8 cellular contexts compared by ENCODE assay signal in the genomic region with DNA sequence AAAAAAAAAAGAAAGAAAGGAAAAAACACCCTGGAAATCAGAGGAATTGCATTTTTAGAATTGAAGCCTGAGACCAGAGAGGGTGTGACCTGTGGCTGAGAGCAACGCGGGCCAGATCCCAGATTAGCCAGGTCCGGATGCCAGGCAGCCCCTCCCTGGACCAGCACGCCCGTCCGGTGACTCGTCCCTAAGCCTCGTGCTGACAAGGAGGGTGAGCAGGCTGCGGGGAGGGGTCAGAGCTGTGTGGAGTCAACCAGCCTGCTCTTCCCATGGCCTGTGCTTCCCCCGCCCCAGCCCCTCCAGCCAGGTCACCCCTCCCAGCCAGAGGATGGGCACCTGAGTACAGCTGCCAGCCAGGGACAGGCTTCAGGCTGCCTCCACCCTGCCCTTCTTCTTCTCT. TPM values are rescaled to one million over a fixed set of nuclear protein-coding genes. Genes with fewer than 3 reads are reported as not detected.
DNase-seq lines count a peak whose midpoint lies in the region; ATAC-seq, FAIRE-seq and TF ChIP-seq lines count a peak whose summit lies in the region.

No MANE protein-coding gene starts in this region.

- H4K5ac ChIP-seq in H1 (ENCODE audit: insufficient read length, low read depth, low read length) = no peak overlapping the region

- H2BK5ac ChIP-seq in H1 (ENCODE audit: low read depth, low read length) = no peak overlapping the region

- POLR2A ChIA-PET in SK-N-SH (lab: Yijun Ruan, JAX) (no interaction called here), H1 (lab: Charles Lee; ENCODE audit: partially characterized antibody) (interaction anchor here (1.2 kb wide), 1 partner anchor 8 kb away, joined by 3 read pairs; no protein-coding TSS in a partner anchor)

- peak overlapping the region in 1 of 2 experiments; percentile 65; a peak in 3 of 4 replicates for H3K27ac ChIP-seq in SK-N-SH (ENCODE audit: low read depth in 2 of 2, low read length in 1 of 2)
- no peak overlapping the region for H3K27ac ChIP-seq in H1 (ENCODE audit: low read depth, low read length)
- no peak overlapping the region for H3K27ac ChIP-seq in neural progenitor cell

- H3K36me3 Mint-ChIP-seq in neural progenitor cell = no peaks in the 10 kb centered on the region

- peak overlapping the region; percentile 69 for H4K91ac ChIP-seq in H1 (replicated peaks; ENCODE audit: insufficient read length, low read length)

- peaks cover 14% of the 10 kb centered on the region for H3K4me1 Mint-ChIP-seq in neural progenitor cell

- no peak overlapping the region for H2BK20ac ChIP-seq in H1 (ENCODE audit: low read length)

- H4K20me1 ChIP-seq in SK-N-SH (ENCODE audit: insufficient read depth) = peaks cover under 1% of the 10 kb centered on the region
- H4K20me1 ChIP-seq in H1 (replicated peaks in 1 of 2; ENCODE audit: control insufficient read depth in 1 of 2, insufficient read depth in 2 of 2, low read length in 2 of 2) = peaks cover 0 to 2% of the 10 kb centered on the region in 2 experiments
- H4K20me1 ChIP-seq in neural progenitor cell (ENCODE audit: low read depth) = peaks cover 4% of the 10 kb centered on the region

- no peaks in the 10 kb centered on the region for H3K79me1 ChIP-seq in H1 (ENCODE audit: low read depth, low read length)

- peak in 1 of 2 experiments; percentile 10; a peak in 1 of 4 replicates for TF ChIP-seq EP300 in SK-N-SH (IDR thresholded peaks at IDR 0.05; ENCODE audit: borderline replicate concordance in 1 of 2, low read depth in 1 of 2, low read length in 1 of 2)
- no peak for TF ChIP-seq EP300 in H1 (IDR thresholded peaks at IDR 0.05; ENCODE audit: borderline replicate concordance in 1 of 2, low read depth in 2 of 2, low read length in 2 of 2)

- H3K14ac ChIP-seq in H1 (ENCODE audit: insufficient read length) = no peak overlapping the region

- no peak for TF ChIP-seq CTCF in SK-N-SH (IDR thresholded peaks at IDR 0.05)
- TF ChIP-seq CTCF in H1 (IDR thresholded peaks at IDR 0.05; ENCODE audit: control extremely low read depth in 1 of 3, insufficient read depth in 1 of 3, low read depth in 1 of 3, low read length in 3 of 3) = no peak
- no peak for TF ChIP-seq CTCF in neural progenitor cell (IDR thresholded peaks at IDR 0.05)

- H3K4me3 ChIP-seq in H7 (ENCODE audit: insufficient read depth, low read depth, low read length) = no peak overlapping the region
- no peak overlapping the region for H3K4me3 ChIP-seq in SK-N-SH (ENCODE audit: low read depth in 2 of 2, low read length in 1 of 2)
- no peak overlapping the region for H3K4me3 ChIP-seq in H1 (ENCODE audit: extremely low read depth in 1 of 4, insufficient read depth in 2 of 4, low read depth in 3 of 4, low read length in 4 of 4)
- no peak overlapping the region for H3K4me3 ChIP-seq in neural progenitor cell

- no peaks in the 10 kb centered on the region for H3K9me3 Mint-ChIP-seq in neural progenitor cell

- no peak overlapping the region for H3K27ac Mint-ChIP-seq in neural progenitor cell

- peak overlapping the region; percentile 86 for H2AFZ ChIP-seq in SK-N-SH (ENCODE audit: low read depth)
- no peak overlapping the region for H2AFZ ChIP-seq in H1 (ENCODE audit: low read length)
- no peak overlapping the region for H2AFZ ChIP-seq in neural progenitor cell (replicated peaks)

- no peak overlapping the region for H3K56ac ChIP-seq in H1 (replicated peaks; ENCODE audit: insufficient read length, low read depth, low read length)

- no peak overlapping the region for H3K4ac ChIP-seq in H1 (replicated peaks; ENCODE audit: insufficient read length, low read depth, low read length)

- H3K9me2 ChIP-seq in SK-N-SH = no peaks in the 10 kb centered on the region

- peaks cover 9 to 17% of the 10 kb centered on the region in 2 experiments; a peak in 3 of 4 replicates for H3K4me1 ChIP-seq in SK-N-SH (ENCODE audit: control insufficient read depth in 1 of 2, insufficient read depth in 2 of 2, low read depth in 1 of 2, low read length in 1 of 2)
- H3K4me1 ChIP-seq in H1 (replicated peaks in 1 of 4; ENCODE audit: control insufficient read depth in 3 of 4, insufficient read depth in 4 of 4, low read length in 3 of 4) = peaks cover 0 to 9% (median 7%) of the 10 kb centered on the region in 4 experiments; a peak in 6 of 7 replicates
- H3K4me1 ChIP-seq in neural progenitor cell = no peaks in the 10 kb centered on the region

- H2AK5ac ChIP-seq in H1 (ENCODE audit: low read depth, low read length) = no peak overlapping the region

- H3K27me3 Mint-ChIP-seq in neural progenitor cell (ENCODE audit: insufficient read depth, low read depth) = peaks cover 4% of the 10 kb centered on the region

- TF ChIP-seq POLR2A in H1 (IDR thresholded peaks at IDR 0.05; ENCODE audit: control extremely low read depth in 1 of 2, low read depth in 2 of 2, low read length in 2 of 2) = no peak

- H3K23ac ChIP-seq in H1 (ENCODE audit: insufficient read length) = no peak overlapping the region

- H3K36me3 ChIP-seq in H7 (replicated peaks; ENCODE audit: control insufficient read depth, insufficient read depth, low read length) (no peaks in the 10 kb centered on the region), SK-N-SH (replicated peaks in 1 of 2; ENCODE audit: control insufficient read depth in 1 of 2, insufficient read depth in 2 of 2, low read length in 1 of 2) (no peaks in the 10 kb centered on the region), H1 (ENCODE audit: control insufficient read depth in 2 of 4, insufficient read depth in 4 of 4, low read length in 3 of 4) (no peaks in the 10 kb centered on the region; a peak in 1 of 8 replicates), neural progenitor cell (no peaks in the 10 kb centered on the region)

- H3F3A ChIP-seq in SK-N-SH (replicated peaks; ENCODE audit: insufficient read depth) = peaks cover 7% of the 10 kb centered on the region
- peaks cover 13% of the 10 kb centered on the region for H3F3A ChIP-seq in neural progenitor cell (ENCODE audit: low read depth)

- H3K27me3 ChIP-seq in H7 (ENCODE audit: control insufficient read depth, insufficient read depth, low read length) (no peaks in the 10 kb centered on the region), SK-N-SH (ENCODE audit: insufficient read depth) (no peaks in the 10 kb centered on the region), H1 (replicated peaks in 1 of 4; ENCODE audit: control insufficient read depth in 3 of 4, extremely low read depth in 1 of 4, insufficient read depth in 3 of 4, low read length in 3 of 4) (no peaks in the 10 kb centered on the region), neural progenitor cell (peaks cover 9% of the 10 kb centered on the region)

- ATAC-seq in GM21723 (IDR thresholded peaks at IDR 0.05; ENCODE audit: unreplicated experiment) (no peak), HG03139 (IDR thresholded peaks at IDR 0.05; ENCODE audit: unreplicated experiment) (no peak)

- no peak overlapping the region for H2BK12ac ChIP-seq in H1 (ENCODE audit: low read depth, low read length)

- FAIRE-seq in H1 (lab: Jason Lieb, UNC) = no peak

- H4K8ac ChIP-seq in H1 (ENCODE audit: extremely low read depth, insufficient read depth, low read length) = no peak overlapping the region

- CTCF ChIA-PET in SK-N-SH (lab: Yijun Ruan, JAX) (no interaction called here), H1 (lab: Charles Lee; ENCODE audit: partially characterized antibody) (no interaction called here)

- peak overlapping the region; percentile 88; the same call in 1 of the 2 replicates for H2BK15ac ChIP-seq in H1 (ENCODE audit: low read length)

- WGBS in SK-N-SH (ENCODE audit: low lambda C conversion rate) = 11% methylated on average over 9 of the region's 10 CpGs
- WGBS in H1 (ENCODE audit: extremely low coverage in 1 of 2, insufficient coverage in 1 of 2, insufficient read length in 1 of 2, insufficient replicate concordance in 2 of 2, low coverage in 1 of 2, low lambda C conversion rate in 2 of 2, missing lambda C conversion rate in 1 of 2), 2 experiments = 76% methylated on average over 9 of the region's 10 CpGs; no CpG with 5 or more reads in 1 of the 2 experiments

- DNase-seq in H7 (peak; percentile 57), SK-N-SH (peak; percentile 33), H1 (ENCODE audit: low read depth in 1 of 2, low spot score in 2 of 2) (no peak), neural progenitor cell (ENCODE audit: low spot score) (peak; percentile 31), NCI-H446 treated with DMSO at 0.1 percent for 48 hours (lab: John Stamatoyannopoulos, UW) (no peak), inferior parietal cortex (ENCODE audit: extremely low spot score) (no peak)

- no peak overlapping the region for H2BK120ac ChIP-seq in H1 (replicated peaks; ENCODE audit: low read depth, low read length)

- H3K18ac ChIP-seq in H1 (ENCODE audit: extremely low read depth, low read length) = no peak overlapping the region

- H3K9ac ChIP-seq in SK-N-SH = peak overlapping the region; percentile 36; the same call in 1 of the 2 replicates
- H3K9ac ChIP-seq in H1 (replicated peaks in 1 of 4; ENCODE audit: extremely low read depth in 1 of 4, low read depth in 3 of 4, low read length in 3 of 4) = no peak overlapping the region
- no peak overlapping the region for H3K9ac ChIP-seq in neural progenitor cell

- no peaks in the 10 kb centered on the region for H3K9me3 ChIP-seq in SK-N-SH
- H3K9me3 ChIP-seq in H1 (ENCODE audit: insufficient read depth in 2 of 2, low read depth in 1 of 2, low read length in 1 of 2) = no peaks in the 10 kb centered on the region
- no peaks in the 10 kb centered on the region for H3K9me3 ChIP-seq in neural progenitor cell (ENCODE audit: low read depth)

- H3K23me2 ChIP-seq in H1 (ENCODE audit: low read depth, low read length) = peaks cover 6% of the 10 kb centered on the region; the same call in 1 of the 2 replicates

- no peak for TF ChIP-seq RAD21 in SK-N-SH (IDR thresholded peaks at IDR 0.05; ENCODE audit: low read length)
- no peak for TF ChIP-seq RAD21 in H1 (IDR thresholded peaks at IDR 0.05 in 1 of 2, conservative IDR thresholded peaks at IDR 0.05 in 1 of 2; ENCODE audit: low read depth in 2 of 2, low read length in 2 of 2)

- no peak overlapping the region for H3K4me3 Mint-ChIP-seq in neural progenitor cell

- peaks cover 13% of the 10 kb centered on the region for H3K79me2 ChIP-seq in SK-N-SH (ENCODE audit: insufficient read depth)
- H3K79me2 ChIP-seq in H1 (ENCODE audit: control insufficient read depth in 1 of 2, insufficient read depth in 2 of 2, low read length in 2 of 2) = peaks cover 0 to 2% of the 10 kb centered on the region in 2 experiments; a peak in 1 of 4 replicates
- H3K79me2 ChIP-seq in neural progenitor cell (ENCODE audit: low read depth) = peaks cover 6% of the 10 kb centered on the region

- peak overlapping the region; percentile 47; the same call in 1 of the 2 replicates for H3K4me2 ChIP-seq in SK-N-SH
- no peak overlapping the region for H3K4me2 ChIP-seq in H1 (ENCODE audit: insufficient read depth in 1 of 2, low read depth in 2 of 2, low read length in 2 of 2)
- H3K4me2 ChIP-seq in neural progenitor cell = no peak overlapping the region

RNA-seq across cellular contexts. Expression of gene KLC1, which starts 4.2 kb away (rescaled TPM):
- total RNA-seq in H7 (2014; rRNA removed; shearing (Covaris generic)) = 123 and 131 TPM in 2 replicates
- 211 and 308 TPM in 2 replicates for polyA plus RNA-seq in SK-N-SH (2012; rRNA removed)
- polyA plus RNA-seq in SK-N-SH (2012; cell fraction: cytosol; rRNA removed) = 210 and 230 TPM in 2 replicates
- 366 and 455 TPM in 2 replicates for polyA plus RNA-seq in SK-N-SH (2012; cell fraction: nucleus; rRNA removed)
- total RNA-seq in H1 (2021; fragmentation: NEBNext Ultra II Directional; extraction: Animal tissue kit (Norgen Biotek cat#: 25700)) = 130 and 134 TPM in 2 replicates
- 84.6 and 123 TPM in 2 replicates for polyA plus RNA-seq in H1 (2011; rRNA removed)
- 180 TPM for polyA plus RNA-seq in H1 (2011; cell fraction: cytosol; rRNA removed)
- 156 TPM for polyA plus RNA-seq in H1 (2011; cell fraction: nucleus; rRNA removed)
- 95.8 to 111 TPM (median 101 TPM) in 4 replicates for polyA plus RNA-seq in H1 (2012, experiment 1 of 2)
- 24.2 TPM for polyA plus RNA-seq in H1 (2012, experiment 2 of 2)
- polyA plus RNA-seq in H1 (2013, experiment 1 of 2) = 73.2 TPM
- 65.8 TPM for polyA plus RNA-seq in H1 (2013, experiment 2 of 2)
- polyA minus RNA-seq in H1 (2011; rRNA and poly(A)+ RNA removed) = 64.1 and 66.9 TPM in 2 replicates
- 83.5 TPM for polyA minus RNA-seq in H1 (2011; cell fraction: cytosol; rRNA and poly(A)+ RNA removed)
- 96.2 TPM for polyA minus RNA-seq in H1 (2011; cell fraction: nucleus; rRNA and poly(A)+ RNA removed)
- total RNA-seq in neural progenitor cell (ENCODE audit: low replicate concordance) = 163 and 232 TPM in 2 replicates

Comparison
In these comparisons a context has a peak if more than half of its experiments do, and no peak if none do; other contexts are left out.
1. DNase-seq: peak in H7 (single experiment), SK-N-SH (single experiment) and neural progenitor cell (single experiment); none in H1 (0 of 2), NCI-H446 treated with DMSO at 0.1 percent for 48 hours (single experiment) and inferior parietal cortex (single experiment).